ENCODE assay signal across 8 cellular contexts in the genomic region with DNA sequence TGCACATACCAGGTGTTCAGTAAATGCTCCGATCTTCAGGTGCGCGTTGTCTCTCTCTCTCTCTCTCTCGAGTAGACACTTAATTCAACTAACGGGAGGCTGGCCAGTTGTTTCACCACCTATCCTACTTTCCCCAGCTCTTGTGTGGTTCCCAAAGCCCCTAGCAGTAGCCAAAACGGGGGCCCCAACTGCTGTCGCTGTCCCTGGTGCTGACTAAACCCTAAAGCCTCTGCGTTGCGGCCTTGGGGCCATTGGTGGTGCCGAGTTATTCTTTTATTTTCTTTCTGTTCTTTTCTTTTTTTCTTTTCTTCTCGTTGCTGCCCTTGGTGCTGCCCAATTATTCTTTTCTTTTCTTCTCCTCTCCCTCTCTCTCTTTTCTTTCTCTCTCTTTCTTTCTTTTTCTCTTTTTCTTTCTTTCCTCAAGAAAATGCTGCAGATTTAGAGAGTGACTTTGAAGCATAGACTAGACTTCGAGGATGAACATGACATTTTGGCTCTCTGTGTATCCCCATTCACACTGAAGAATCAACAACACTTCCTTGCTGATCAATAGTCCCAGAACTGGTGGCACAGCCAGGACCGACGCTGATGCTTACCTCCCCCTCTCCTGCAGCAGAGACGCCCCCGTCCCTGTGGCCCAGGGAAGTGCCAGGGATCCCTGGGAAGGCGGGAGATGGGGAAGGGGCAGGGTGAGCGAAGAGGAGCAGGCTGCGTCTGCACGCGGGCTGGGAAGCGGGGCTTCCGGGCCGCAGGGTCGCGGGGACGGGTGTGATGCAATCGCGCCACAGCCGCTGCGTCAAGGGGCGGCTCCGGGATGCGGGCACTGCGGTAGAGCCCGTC.
DNase-seq lines count a peak whose midpoint lies in the region; ATAC-seq lines count a peak whose summit lies in the region.

A gene (plus strand): TSS at position 785 of the 840 bp plus-strand sequence. CDS start 200 bp downstream, outside the sequence.

- no peaks in the 10 kb centered on the region for H3K4me1 ChIP-seq in iPS-18a (ENCODE audit: control insufficient read depth, low read depth, low read length)

- H3K27ac ChIP-seq in angular gyrus (ENCODE audit: low read depth, low read length) (peak within 1 kb of the TSS; percentile 68), iPS-18a (ENCODE audit: low read length) (no peak within 1 kb of the TSS)

- H3K4me3 ChIP-seq in iPS-18a (ENCODE audit: low read length): peak within 1 kb of the TSS; percentile 63

- H3K27me3 ChIP-seq in iPS-18a (ENCODE audit: control insufficient read depth, insufficient read depth, low read length): peaks cover 17% of the 10 kb centered on the region

- DNase-seq in ELR (ENCODE audit: low read depth): peak; percentile 24
- DNase-seq in NCI-H345 treated with DMSO at 0.1 percent for 48 hours (lab: John Stamatoyannopoulos, UW; ENCODE audit: unreplicated experiment): peak; percentile 20
- peak; percentile 51 for DNase-seq in stimulated activated CD4-positive, alpha-beta T cell treated with anti-CD3 and anti-CD28 coated beads, Interleukin-15, amount 100 ng/mL, for 24 hours
- DNase-seq in NCI-H526 treated with DMSO at 0.1 percent for 48 hours (lab: John Stamatoyannopoulos, UW): no peak

- no peaks in the 10 kb centered on the region for H3K36me3 ChIP-seq in iPS-18a (ENCODE audit: control insufficient read depth, low read depth, low read length)

- ATAC-seq in GM21528 (IDR thresholded peaks at IDR 0.05; ENCODE audit: low FRiP score, unreplicated experiment) (no peak), HG02571 (IDR thresholded peaks at IDR 0.05; ENCODE audit: unreplicated experiment) (no peak)

- H3K9ac ChIP-seq in iPS-18a (ENCODE audit: low read length): peak within 1 kb of the TSS; percentile 9

- H3K9me3 ChIP-seq in iPS-18a (ENCODE audit: control insufficient read depth, low read depth, low read length): no peaks in the 10 kb centered on the region
